8 cellular contexts compared by ENCODE assay signal in genomic region chr6:76861403-76861802, GRCh38.
A peak's percentile ranks its signal among the peaks of the same experiment; 100 is the strongest.
DNase-seq lines count a peak whose midpoint lies in the region; ATAC-seq and TF ChIP-seq lines count a peak whose summit lies in the region.

No MANE protein-coding gene starts in this region.

- ATAC-seq in GM19328 (IDR thresholded peaks at IDR 0.05; ENCODE audit: unreplicated experiment) (peak; percentile 76), GM18505 (IDR thresholded peaks at IDR 0.05; ENCODE audit: unreplicated experiment) (no peak)

- DNase-seq in DMS53 (lab: John Stamatoyannopoulos, UW) = peak; percentile 71
- peak; percentile 12 for DNase-seq in HT1080 (ENCODE audit: low read depth)
- DNase-seq in ecto neural progenitor cell (ENCODE audit: low spot score) = peak; percentile 55
- no peak for DNase-seq in NCI-H446 treated with DMSO at 0.1 percent for 48 hours (lab: John Stamatoyannopoulos, UW)
- no peak for DNase-seq in GM19238 (ENCODE audit: insufficient read length, low spot score)
- DNase-seq in GF-D8 (lab: John Stamatoyannopoulos, UW) = no peak

- no peak for TF ChIP-seq POLR2A in GM18505 (IDR thresholded peaks at IDR 0.05; ENCODE audit: borderline replicate concordance, extremely low read depth, insufficient read depth, insufficient read length)

Comparison
In these comparisons a context has a peak if more than half of its experiments do, and no peak if none do; other contexts are left out.
1. DNase-seq: peak in DMS53 (single experiment), HT1080 (single experiment) and ecto neural progenitor cell (single experiment); none in NCI-H446 treated with DMSO at 0.1 percent for 48 hours (single experiment), GM19238 (single experiment) and GF-D8 (single experiment).